ENCODE assay signal across 9 cellular contexts in genomic region chr1:214404571-214405213, GRCh38.
DNase-seq lines count a peak whose midpoint lies in the region; ATAC-seq and TF ChIP-seq lines count a peak whose summit lies in the region.
"Had no signal": no experiment of that assay in that cellular context is flagged by ENCODE, and none has a peak within 500 bp of the region (broad histone marks: within the 10 kb centered on the region; RNA-seq: fewer than 3 reads in every experiment).

No MANE protein-coding gene starts in this region.

- H3K4me2 ChIP-seq in PC-3 (ENCODE audit: low read length) = no peak overlapping the region

- H3K9ac ChIP-seq in PC-3 (ENCODE audit: low read length) = no peak overlapping the region

- no peaks in the 10 kb centered on the region for H3F3A ChIP-seq in PC-3 (ENCODE audit: low read length, unreplicated experiment)

- ATAC-seq in PC-3 = no peak
- ATAC-seq in GM21367 (IDR thresholded peaks at IDR 0.05; ENCODE audit: unreplicated experiment) = no peak

- CTCF ChIA-PET in Caco-2 (lab: Charles Lee) = no interaction called here
- CTCF ChIA-PET in PC-3 (lab: Charles Lee) = no interaction called here

- TF ChIP-seq CTCF in Caco-2 (IDR thresholded peaks at IDR 0.05; ENCODE audit: insufficient read depth in 1 of 2, low read depth in 1 of 2, low read length in 1 of 2, severe bottlenecking in 1 of 2, unreplicated experiment in 1 of 2) (no peak), PC-3 (conservative IDR thresholded peaks at IDR 0.05; ENCODE audit: low read depth, low read length) (no peak), foreskin fibroblast (IDR thresholded peaks at IDR 0.05; ENCODE audit: low read depth, low read length) (no peak)

- no peaks in the 10 kb centered on the region for H3K9me2 ChIP-seq in PC-3 (replicated peaks; ENCODE audit: low read length)

- H3K4me1 ChIP-seq in Caco-2 (peaks cover 33% of the 10 kb centered on the region), PC-3 (ENCODE audit: insufficient read depth, low read length) (peaks cover 13% of the 10 kb centered on the region; the same call in 1 of the 2 replicates)

- H3K4me3 ChIP-seq in Caco-2 (ENCODE audit: low read depth, low read length) (no peak overlapping the region), PC-3 (ENCODE audit: low read length) (no peak overlapping the region), foreskin fibroblast (ENCODE audit: low read depth in 1 of 2, low read length in 2 of 2) (no peak overlapping the region)

- H3K27ac ChIP-seq in PC-3 (ENCODE audit: low read length) = no peak overlapping the region

- POLR2A ChIA-PET in Caco-2 (lab: Charles Lee) (interaction anchor here (0.6 to 1.5 kb wide), 3 partner anchors 69 to 510 kb away, joined by 3 to 5 read pairs (median 5); partner anchors contain the start of gene PTPN14), PC-3 (lab: Charles Lee; ENCODE audit: unreplicated experiment) (no interaction called here)

- peaks cover 49% of the 10 kb centered on the region for H3K36me3 Mint-ChIP-seq in Caco-2 (ENCODE audit: insufficient read depth, unreplicated experiment)

- no peaks in the 10 kb centered on the region for H3K9me3 Mint-ChIP-seq in Caco-2 (ENCODE audit: unreplicated experiment)

- peak; percentile 70 to 77 for DNase-seq in Caco-2
- DNase-seq in HCEC 1CT = peak; percentile 55
- peak; percentile 9 for DNase-seq in PC-3
- DNase-seq in foreskin fibroblast = peak; percentile 41 to 57
- DNase-seq in NCI-H2081 treated with DMSO at 0.1 percent for 48 hours (lab: John Stamatoyannopoulos, UW) = no peak
- DNase-seq in COR-L47 (lab: John Stamatoyannopoulos, UW) = no peak
- no peak for DNase-seq in COLO668 (lab: John Stamatoyannopoulos, UW; ENCODE audit: unreplicated experiment)
- DNase-seq: posterior cingulate gyrus had no signal

- no TSS peak for BruUV-seq in Caco-2 (replicated peaks; lab: Mats Ljungman, UMichigan)
- no TSS peak for BruUV-seq in PC-3 (replicated peaks; lab: Mats Ljungman, UMichigan)

- intact Hi-C loops in Caco-2 (cut with micrococcal nuclease; ENCODE audit: unreplicated experiment) = loop anchor here (1.0 kb wide), 2 partner anchors 10 to 43 kb away; no protein-coding TSS in a partner anchor
- intact Hi-C loops in PC-3 (cut with micrococcal nuclease) = no loop called here

- no peaks in the 10 kb centered on the region; the same call in 1 of the 2 replicates for H3K36me3 ChIP-seq in Caco-2 (ENCODE audit: control insufficient read depth, insufficient read depth, low read length)
- H3K36me3 ChIP-seq in PC-3 (ENCODE audit: low read depth, low read length) = peaks cover 10% of the 10 kb centered on the region; the same call in 1 of the 2 replicates

- H3K4me3 Mint-ChIP-seq in Caco-2 (ENCODE audit: unreplicated experiment) = peak overlapping the region; percentile 10

- peak overlapping the region; percentile 36 for H3K27ac Mint-ChIP-seq in Caco-2 (ENCODE audit: unreplicated experiment)

- no peaks in the 10 kb centered on the region for H3K9me3 ChIP-seq in Caco-2
- no peaks in the 10 kb centered on the region for H3K9me3 ChIP-seq in PC-3 (ENCODE audit: low read length)

- peaks cover 15% of the 10 kb centered on the region for H3K4me1 Mint-ChIP-seq in Caco-2 (ENCODE audit: low read depth, unreplicated experiment)

- no peaks in the 10 kb centered on the region for H3K79me2 ChIP-seq in PC-3 (ENCODE audit: low read length)

- no peaks in the 10 kb centered on the region for H3K27me3 Mint-ChIP-seq in Caco-2 (ENCODE audit: insufficient read depth, unreplicated experiment)

- H4K20me1 ChIP-seq in PC-3 (ENCODE audit: low read length) = no peaks in the 10 kb centered on the region

- H3K27me3 ChIP-seq in Caco-2 (replicated peaks; ENCODE audit: control insufficient read depth, insufficient read depth, low read length) (no peaks in the 10 kb centered on the region), PC-3 (ENCODE audit: low read length) (no peaks in the 10 kb centered on the region)

- H2AFZ ChIP-seq in PC-3 (ENCODE audit: low read length) = no peak overlapping the region

Comparison
In these comparisons a context has a peak if more than half of its experiments do, and no peak if none do; other contexts are left out.
1. DNase-seq: peak in Caco-2 (2 of 2), HCEC 1CT (single experiment), PC-3 (single experiment) and foreskin fibroblast (2 of 2); none in NCI-H2081 treated with DMSO at 0.1 percent for 48 hours (single experiment), COR-L47 (single experiment) and COLO668 (single experiment).